Comparison of ENCODE assay signal across 9 cellular contexts in the genomic region with DNA sequence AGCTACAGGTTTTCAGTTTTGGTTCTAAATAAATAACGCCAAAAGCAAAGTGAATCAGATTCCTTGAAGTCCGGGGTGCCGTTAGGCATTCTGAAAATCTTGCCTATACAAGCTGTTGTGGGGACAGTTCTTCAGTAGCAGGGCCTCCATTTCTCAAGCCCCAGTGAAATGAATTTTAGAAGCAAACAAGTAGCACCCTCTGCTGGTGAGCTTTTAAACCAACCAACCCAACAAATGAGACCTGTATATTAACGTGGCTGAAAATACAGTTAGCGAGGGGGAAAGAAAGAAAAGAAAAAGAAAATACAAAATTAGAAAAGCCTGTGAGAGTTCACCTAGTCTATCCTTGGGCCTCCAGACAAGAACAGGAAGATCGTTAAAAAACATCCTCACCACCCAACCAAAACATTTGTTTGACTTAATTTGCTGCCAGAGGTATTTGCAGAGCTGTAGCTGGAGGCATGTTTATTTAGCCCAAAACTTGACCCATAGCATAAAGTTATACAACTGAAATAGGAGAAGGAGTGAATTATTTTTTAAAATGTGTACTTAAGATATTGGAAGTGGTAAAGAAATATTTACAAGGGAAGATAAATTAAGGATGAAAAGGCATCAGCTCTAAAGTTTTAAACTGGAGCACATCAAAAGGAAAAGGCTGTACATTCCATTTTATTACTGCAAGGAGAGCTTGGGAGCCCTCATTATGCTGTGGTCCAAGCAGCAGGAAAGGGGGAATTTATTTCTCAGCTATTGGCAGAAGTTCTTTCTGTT.
A peak's percentile ranks its signal among the peaks of the same experiment; 100 is the strongest.
DNase-seq lines count a peak whose midpoint lies in the region; ATAC-seq and TF ChIP-seq lines count a peak whose summit lies in the region.
"Had no signal": no experiment of that assay in that cellular context is flagged by ENCODE, and none has a peak within 500 bp of the region (broad histone marks: within the 10 kb centered on the region; RNA-seq: fewer than 3 reads in every experiment).

No MANE protein-coding gene starts in this region.

- H3K9me3 ChIP-seq in right cardiac atrium (ENCODE audit: control insufficient read depth, low read length) = no peaks in the 10 kb centered on the region
- H3K9me3 ChIP-seq in CD8-positive, alpha-beta memory T cell (ENCODE audit: low read length) = no peaks in the 10 kb centered on the region

- DNase-seq in NCI-H1436 (lab: John Stamatoyannopoulos, UW) = peak; percentile 59
- DNase-seq in NCI-H1436 treated with DMSO at 0.1 percent for 48 hours (lab: John Stamatoyannopoulos, UW) = no peak
- peak; percentile 61 for DNase-seq in HEK293T (ENCODE audit: extremely low spot score)
- DNase-seq in NCI-H2081 (lab: John Stamatoyannopoulos, UW) = peak; percentile 76 to 80
- DNase-seq in activated CD8-positive, alpha-beta T cell treated with anti-CD3 and anti-CD28 coated beads, Interleukin-2, amount 10 ng/mL, durations not matched to agents 7 days and 5 days = peak; percentile 25
- DNase-seq in right cardiac atrium = no peak
- no peak for DNase-seq in stimulated activated naive B cell treated with anti-CD40 and anti-IgM and Interleukin-4, amounts not matched to agents 10 μg/mL and 1 μg/mL and 100 μg/mL, for 72 hours
- no peak for DNase-seq in CD8-positive, alpha-beta memory T cell

- peaks cover 4% of the 10 kb centered on the region for H3K4me1 ChIP-seq in right cardiac atrium (ENCODE audit: control insufficient read depth, insufficient read depth, low read length)
- no peaks in the 10 kb centered on the region for H3K4me1 ChIP-seq in CD8-positive, alpha-beta memory T cell (ENCODE audit: insufficient read depth, low read length)

- H3K27ac Mint-ChIP-seq in activated CD8-positive, alpha-beta T cell treated with anti-CD3 and anti-CD28 coated beads, Interleukin-2, amount 10 ng/mL, durations not matched to agents 7 days and 5 days = no peak overlapping the region
- H3K27ac Mint-ChIP-seq in stimulated activated naive B cell treated with anti-CD40 and anti-IgM and Interleukin-4, amounts not matched to agents 10 μg/mL and 1 μg/mL and 100 μg/mL, for 72 hours = no peak overlapping the region
- no peak overlapping the region for H3K27ac Mint-ChIP-seq in CD8-positive, alpha-beta memory T cell
- H3K27ac Mint-ChIP-seq: activated naive CD4-positive, alpha-beta T cell treated with anti-CD3 and anti-CD28 coated beads, Interleukin-2, amount 50 U/mL, for 24 hours had no signal

- 19% methylated on average over 6 of the region's 6 CpGs for WGBS in right cardiac atrium

- H3K27ac ChIP-seq in right cardiac atrium (ENCODE audit: low read length) = no peak overlapping the region
- no peak overlapping the region for H3K27ac ChIP-seq in CD8-positive, alpha-beta memory T cell (ENCODE audit: low read depth, low read length)

- ATAC-seq in activated CD8-positive, alpha-beta T cell treated with anti-CD3 and anti-CD28 coated beads, Interleukin-2, amount 10 ng/mL, durations not matched to agents 7 days and 5 days = no peak
- peak; percentile 40 to 63 for ATAC-seq in right cardiac atrium
- ATAC-seq in stimulated activated naive B cell treated with anti-CD40 and anti-IgM and Interleukin-4, amounts not matched to agents 10 μg/mL and 1 μg/mL and 100 μg/mL, for 72 hours (replicated peaks) = peak; percentile 50 to 71

- intact Hi-C loops in right cardiac atrium (cut with DNase I) = loop anchor here in 3 of 4 donors (2.0 to 5.0 kb wide), 3 partner anchors 148 to 354 kb away; no protein-coding TSS in a partner anchor

- no peaks in the 10 kb centered on the region for H3K36me3 Mint-ChIP-seq in activated CD8-positive, alpha-beta T cell treated with anti-CD3 and anti-CD28 coated beads, Interleukin-2, amount 10 ng/mL, durations not matched to agents 7 days and 5 days (ENCODE audit: low read depth)
- no peaks in the 10 kb centered on the region for H3K36me3 Mint-ChIP-seq in stimulated activated naive B cell treated with anti-CD40 and anti-IgM and Interleukin-4, amounts not matched to agents 10 μg/mL and 1 μg/mL and 100 μg/mL, for 72 hours
- no peaks in the 10 kb centered on the region for H3K36me3 Mint-ChIP-seq in CD8-positive, alpha-beta memory T cell
- H3K36me3 Mint-ChIP-seq: activated naive CD4-positive, alpha-beta T cell treated with anti-CD3 and anti-CD28 coated beads, Interleukin-2, amount 50 U/mL, for 24 hours had no signal

- H3K9me3 Mint-ChIP-seq in activated CD8-positive, alpha-beta T cell treated with anti-CD3 and anti-CD28 coated beads, Interleukin-2, amount 10 ng/mL, durations not matched to agents 7 days and 5 days (ENCODE audit: insufficient read depth) = no peaks in the 10 kb centered on the region
- H3K9me3 Mint-ChIP-seq in stimulated activated naive B cell treated with anti-CD40 and anti-IgM and Interleukin-4, amounts not matched to agents 10 μg/mL and 1 μg/mL and 100 μg/mL, for 72 hours = no peaks in the 10 kb centered on the region
- H3K9me3 Mint-ChIP-seq in CD8-positive, alpha-beta memory T cell = peaks cover 0 to 2% (median 0%) of the 10 kb centered on the region in 5 donors
- H3K9me3 Mint-ChIP-seq: activated naive CD4-positive, alpha-beta T cell treated with anti-CD3 and anti-CD28 coated beads, Interleukin-2, amount 50 U/mL, for 24 hours had no signal

- no peaks in the 10 kb centered on the region for H3K4me1 Mint-ChIP-seq in activated CD8-positive, alpha-beta T cell treated with anti-CD3 and anti-CD28 coated beads, Interleukin-2, amount 10 ng/mL, durations not matched to agents 7 days and 5 days (ENCODE audit: low read depth)
- H3K4me1 Mint-ChIP-seq in stimulated activated naive B cell treated with anti-CD40 and anti-IgM and Interleukin-4, amounts not matched to agents 10 μg/mL and 1 μg/mL and 100 μg/mL, for 72 hours = no peaks in the 10 kb centered on the region
- no peaks in the 10 kb centered on the region for H3K4me1 Mint-ChIP-seq in CD8-positive, alpha-beta memory T cell
- H3K4me1 Mint-ChIP-seq: activated naive CD4-positive, alpha-beta T cell treated with anti-CD3 and anti-CD28 coated beads, Interleukin-2, amount 50 U/mL, for 24 hours had no signal

- no peaks in the 10 kb centered on the region for H3K27me3 ChIP-seq in right cardiac atrium (ENCODE audit: control insufficient read depth, insufficient read depth)
- H3K27me3 ChIP-seq in CD8-positive, alpha-beta memory T cell (ENCODE audit: insufficient read depth, low read length, poor library complexity, severe bottlenecking) = no peaks in the 10 kb centered on the region

- POLR2A ChIA-PET in HEK293T (lab: Yijun Ruan, JAX) = interaction anchor here (0.8 kb wide), 1 partner anchor 30 kb away, joined by 3 read pairs; no protein-coding TSS in a partner anchor
- POLR2A ChIA-PET in activated CD8-positive, alpha-beta T cell treated with anti-CD3 and anti-CD28 coated beads, Interleukin-2, amount 10 ng/mL, durations not matched to agents 7 days and 5 days (lab: Charles Lee) = no interaction called here
- POLR2A ChIA-PET in CD8-positive, alpha-beta memory T cell (lab: Charles Lee) = no interaction called here

- H3K4me3 Mint-ChIP-seq in activated CD8-positive, alpha-beta T cell treated with anti-CD3 and anti-CD28 coated beads, Interleukin-2, amount 10 ng/mL, durations not matched to agents 7 days and 5 days = no peak overlapping the region
- H3K4me3 Mint-ChIP-seq in stimulated activated naive B cell treated with anti-CD40 and anti-IgM and Interleukin-4, amounts not matched to agents 10 μg/mL and 1 μg/mL and 100 μg/mL, for 72 hours = no peak overlapping the region
- no peak overlapping the region for H3K4me3 Mint-ChIP-seq in CD8-positive, alpha-beta memory T cell
- H3K4me3 Mint-ChIP-seq: activated naive CD4-positive, alpha-beta T cell treated with anti-CD3 and anti-CD28 coated beads, Interleukin-2, amount 50 U/mL, for 24 hours had no signal

- CTCF ChIA-PET in HEK293T (lab: Yijun Ruan, JAX) = interaction anchor here (0.6 to 5.6 kb wide), 10 partner anchors 29 to 1426 kb away, joined by 3 to 81 read pairs (median 6); no protein-coding TSS in a partner anchor
- CTCF ChIA-PET in activated CD8-positive, alpha-beta T cell treated with anti-CD3 and anti-CD28 coated beads, Interleukin-2, amount 10 ng/mL, durations not matched to agents 7 days and 5 days (lab: Charles Lee) = interaction anchor here (0.6 to 1.8 kb wide), 9 partner anchors 10 to 1438 kb away, joined by 3 to 10 read pairs (median 3); no protein-coding TSS in a partner anchor
- CTCF ChIA-PET in CD8-positive, alpha-beta memory T cell (lab: Charles Lee) = interaction anchor here (1.2 kb wide), 1 partner anchor 10 kb away, joined by 4 read pairs; no protein-coding TSS in a partner anchor

- H3K36me3 ChIP-seq in CD8-positive, alpha-beta memory T cell (ENCODE audit: insufficient read depth, low read length) = no peaks in the 10 kb centered on the region

- no peaks in the 10 kb centered on the region for H3K27me3 Mint-ChIP-seq in activated CD8-positive, alpha-beta T cell treated with anti-CD3 and anti-CD28 coated beads, Interleukin-2, amount 10 ng/mL, durations not matched to agents 7 days and 5 days (ENCODE audit: low read depth)
- peaks cover 5 to 11% of the 10 kb centered on the region in 2 donors for H3K27me3 Mint-ChIP-seq in stimulated activated naive B cell treated with anti-CD40 and anti-IgM and Interleukin-4, amounts not matched to agents 10 μg/mL and 1 μg/mL and 100 μg/mL, for 72 hours
- H3K27me3 Mint-ChIP-seq in CD8-positive, alpha-beta memory T cell = peaks cover 0 to 18% of the 10 kb centered on the region in 2 donors

- H3K4me3 ChIP-seq in right cardiac atrium (ENCODE audit: low read length) = no peak overlapping the region
- H3K4me3 ChIP-seq in CD8-positive, alpha-beta memory T cell (ENCODE audit: low read length) = no peak overlapping the region

TF ChIP-seq in HEK293T, 16 proteins besides CTCF, POLR2A, EP300 and RAD21:
- TF ChIP-seq, protein P1, sequence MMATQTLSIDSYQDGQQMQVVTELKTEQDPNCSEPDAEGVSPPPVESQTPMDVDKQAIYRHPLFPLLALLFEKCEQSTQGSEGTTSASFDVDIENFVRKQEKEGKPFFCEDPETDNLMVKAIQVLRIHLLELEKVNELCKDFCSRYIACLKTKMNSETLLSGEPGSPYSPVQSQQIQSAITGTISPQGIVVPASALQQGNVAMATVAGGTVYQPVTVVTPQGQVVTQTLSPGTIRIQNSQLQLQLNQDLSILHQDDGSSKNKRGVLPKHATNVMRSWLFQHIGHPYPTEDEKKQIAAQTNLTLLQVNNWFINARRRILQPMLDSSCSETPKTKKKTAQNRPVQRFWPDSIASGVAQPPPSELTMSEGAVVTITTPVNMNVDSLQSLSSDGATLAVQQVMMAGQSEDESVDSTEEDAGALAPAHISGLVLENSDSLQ (IDR thresholded peaks at IDR 0.05) = no peak
- TF ChIP-seq L3MBTL2 (conservative IDR thresholded peaks at IDR 0.05) (no peak), FOXK2 (IDR thresholded peaks at IDR 0.05) (no peak)

Comparison
In these comparisons a context has a peak if more than half of its experiments do, and no peak if none do; other contexts are left out.
1. DNase-seq: peak in NCI-H1436 (single experiment), HEK293T (single experiment), NCI-H2081 (2 of 2) and activated CD8-positive, alpha-beta T cell treated with anti-CD3 and anti-CD28 coated beads, Interleukin-2, amount 10 ng/mL, durations not matched to agents 7 days and 5 days (single experiment); none in NCI-H1436 treated with DMSO at 0.1 percent for 48 hours (single experiment), right cardiac atrium (0 of 3), stimulated activated naive B cell treated with anti-CD40 and anti-IgM and Interleukin-4, amounts not matched to agents 10 μg/mL and 1 μg/mL and 100 μg/mL, for 72 hours (single experiment) and CD8-positive, alpha-beta memory T cell (0 of 5).